Comparison of ENCODE assay signal across 19 cellular contexts in genomic region chr3:149460123-149460522, GRCh38. TPM values are rescaled to one million over a fixed set of nuclear protein-coding genes. Genes with fewer than 3 reads are reported as not detected.
DNase-seq lines count a peak whose midpoint lies in the region; ATAC-seq and TF ChIP-seq lines count a peak whose summit lies in the region.
"Had no signal": no experiment of that assay in that cellular context is flagged by ENCODE, and none has a peak within 500 bp of the region (broad histone marks: within the 10 kb centered on the region; RNA-seq: fewer than 3 reads in every experiment).

No MANE protein-coding gene starts in this region.

- H3K9me3 Mint-ChIP-seq in mesothelial cell of epicardium = peaks cover 15% of the 10 kb centered on the region
- H3K9me3 Mint-ChIP-seq: activated naive CD4-positive, alpha-beta T cell treated with anti-CD3 and anti-CD28 coated beads, Interleukin-2, amount 10 ng/mL, durations not matched to agents 7 days and 5 days had no signal

- intact Hi-C loops in ascending aorta (cut with DNase I) = no loop called here
- intact Hi-C loops in Right ventricle myocardium superior (cut with DNase I) = no loop called here

- ATAC-seq in Right ventricle myocardium superior (ENCODE audit: poor library complexity) (peak; percentile 94), thoracic aorta (ENCODE audit: insufficient number of reproducible peaks, low FRiP score, low read depth) (peak; percentile 67), GM19452 (IDR thresholded peaks at IDR 0.05; ENCODE audit: unreplicated experiment) (no peak)
- ATAC-seq: esophagus mucosa had no signal

- H3K27me3 Mint-ChIP-seq in mesothelial cell of epicardium (ENCODE audit: low read depth) = no peaks in the 10 kb centered on the region

- no peaks in the 10 kb centered on the region for H3K27me3 ChIP-seq in ascending aorta
- no peaks in the 10 kb centered on the region for H3K27me3 ChIP-seq in thoracic aorta (replicated peaks; ENCODE audit: insufficient read depth)
- H3K27me3 ChIP-seq: BLaER1, brain microvascular endothelial cell had no signal

- H3K9me3 ChIP-seq in ascending aorta (no peaks in the 10 kb centered on the region), thoracic aorta (no peaks in the 10 kb centered on the region)
- H3K9me3 ChIP-seq: BLaER1 had no signal

- H3K27ac Mint-ChIP-seq in mesothelial cell of epicardium = peak overlapping the region; percentile 81
- H3K27ac Mint-ChIP-seq: activated naive CD4-positive, alpha-beta T cell treated with anti-CD3 and anti-CD28 coated beads, Interleukin-2, amount 10 ng/mL, durations not matched to agents 7 days and 5 days had no signal

- peak in 1 of 2 donors; percentile 82 for DNase-seq in ascending aorta (ENCODE audit: low spot score in 2 of 2)
- DNase-seq in Right ventricle myocardium superior = peak; percentile 54
- DNase-seq in mesothelial cell of epicardium (ENCODE audit: low spot score in 2 of 2, unreplicated experiment in 2 of 2) = no peak
- DNase-seq in thoracic aorta (ENCODE audit: low spot score) = no peak
- no peak for DNase-seq in dermis blood vessel endothelial cell
- no peak for DNase-seq in glomerular visceral epithelial cell (ENCODE audit: extremely low spot score)
- no peak for DNase-seq in effector CD8-positive, alpha-beta T cell (lab: John Stamatoyannopoulos, UW)
- DNase-seq: activated CD4-positive, alpha-beta T cell treated with anti-CD3 and anti-CD28 coated beads, Interleukin-2, amount 50 U/mL, for 1 hour; activated naive CD4-positive, alpha-beta T cell treated with anti-CD3 and anti-CD28 coated beads, Interleukin-2, amount 10 ng/mL, durations not matched to agents 7 days and 5 days; brain microvascular endothelial cell; NCI-H2029 treated with DMSO at 0.1 percent for 48 hours; NCI-H510A; occipital lobe; stimulated activated CD4-positive, alpha-beta T cell treated with anti-CD3 and anti-CD28 coated beads, Interleukin-4, amount 100 ng/mL, for 24 hours had no signal

- H3K4me1 ChIP-seq in ascending aorta (peaks cover 0 to 24% of the 10 kb centered on the region in 2 donors), thoracic aorta (ENCODE audit: control insufficient read depth in 1 of 2, low read depth in 2 of 2) (peaks cover 25 to 36% of the 10 kb centered on the region in 2 donors)
- H3K4me1 ChIP-seq: BLaER1 had no signal

- peaks cover 21% of the 10 kb centered on the region for H3K4me1 Mint-ChIP-seq in mesothelial cell of epicardium
- H3K4me1 Mint-ChIP-seq: activated naive CD4-positive, alpha-beta T cell treated with anti-CD3 and anti-CD28 coated beads, Interleukin-2, amount 10 ng/mL, durations not matched to agents 7 days and 5 days had no signal

- peak overlapping the region; percentile 77 to 87 for H3K27ac ChIP-seq in ascending aorta
- H3K27ac ChIP-seq in thoracic aorta = peak overlapping the region; percentile 75 to 91
- H3K27ac ChIP-seq: BLaER1, brain microvascular endothelial cell, skin epidermis had no signal

- H3K36me3 Mint-ChIP-seq in mesothelial cell of epicardium = peaks cover 6% of the 10 kb centered on the region
- H3K36me3 Mint-ChIP-seq: activated naive CD4-positive, alpha-beta T cell treated with anti-CD3 and anti-CD28 coated beads, Interleukin-2, amount 10 ng/mL, durations not matched to agents 7 days and 5 days had no signal

- H3K36me3 ChIP-seq in ascending aorta = no peaks in the 10 kb centered on the region
- no peaks in the 10 kb centered on the region for H3K36me3 ChIP-seq in thoracic aorta
- H3K36me3 ChIP-seq: BLaER1, brain microvascular endothelial cell had no signal

- H3K4me3 Mint-ChIP-seq in mesothelial cell of epicardium = no peak overlapping the region
- H3K4me3 Mint-ChIP-seq: activated naive CD4-positive, alpha-beta T cell treated with anti-CD3 and anti-CD28 coated beads, Interleukin-2, amount 10 ng/mL, durations not matched to agents 7 days and 5 days had no signal

- no peak for TF ChIP-seq CTCF in ascending aorta (IDR thresholded peaks at IDR 0.05)
- no peak for TF ChIP-seq CTCF in mesothelial cell of epicardium (IDR thresholded peaks at IDR 0.05; ENCODE audit: unreplicated experiment)
- TF ChIP-seq CTCF in thoracic aorta (IDR thresholded peaks at IDR 0.05) = no peak

- H3K4me3 ChIP-seq in ascending aorta (no peak overlapping the region), thoracic aorta (no peak overlapping the region)
- H3K4me3 ChIP-seq: BLaER1, skin epidermis had no signal

RNA-seq across cellular contexts. Expression of gene TM4SF4, which starts 14.4 kb away (rescaled TPM):
- total RNA-seq in ascending aorta = not detected
- not detected for total RNA-seq in Right ventricle myocardium superior
- total RNA-seq in mesothelial cell of epicardium = 0.34 to 1.8 TPM (median 1.4 TPM) in 3 replicates
- total RNA-seq in thoracic aorta = not detected
- total RNA-seq in dermis blood vessel endothelial cell = not detected in 2 replicates
- total RNA-seq: esophagus mucosa, G401, occipital lobe had no signal
